In genomic region chr17:57838453-57838852, GRCh38 we compare ENCODE assay signal across 23 cellular contexts. TPM values are rescaled to one million over a fixed set of nuclear protein-coding genes. Genes with fewer than 3 reads are reported as not detected.
DNase-seq lines count a peak whose midpoint lies in the region; ATAC-seq and TF ChIP-seq lines count a peak whose summit lies in the region.
"Had no signal": no experiment of that assay in that cellular context is flagged by ENCODE, and none has a peak within 500 bp of the region (broad histone marks: within the 10 kb centered on the region; RNA-seq: fewer than 3 reads in every experiment).

No MANE protein-coding gene starts in this region.

- WGBS in liver = 36% methylated on average over 4 of the region's 4 CpGs
- WGBS in stomach, 5 donors = 26 to 71% (median 38%) methylated on average over 4 of the region's 4 CpGs

- H3K4me1 ChIP-seq in cardiac muscle cell (ENCODE audit: low read depth) (no peaks in the 10 kb centered on the region), liver (ENCODE audit: control insufficient read depth in 4 of 4, insufficient read depth in 4 of 4, low read length in 3 of 4) (peaks cover 0 to 10% (median 9%) of the 10 kb centered on the region in 4 donors), stomach (peaks cover 3 to 74% (median 46%) of the 10 kb centered on the region in 4 donors)

- no peak for TF ChIP-seq CTCF in cardiac muscle cell (IDR thresholded peaks at IDR 0.05; ENCODE audit: low read depth, low read length)
- TF ChIP-seq CTCF in WTC11 (IDR thresholded peaks at IDR 0.05) = no peak
- no peak for TF ChIP-seq CTCF in liver (IDR thresholded peaks at IDR 0.05; ENCODE audit: low read depth, low read length, missing input control)
- TF ChIP-seq CTCF in stomach (IDR thresholded peaks at IDR 0.05) = no peak

- no peak for ATAC-seq in left ventricle myocardium superior
- ATAC-seq in WTC11 = no peak
- ATAC-seq in GM18520 (IDR thresholded peaks at IDR 0.05; ENCODE audit: unreplicated experiment) = no peak
- ATAC-seq: CD8-positive, alpha-beta T cell; GM12878 had no signal

- no peak overlapping the region for H3K27ac Mint-ChIP-seq in WTC11
- H3K27ac Mint-ChIP-seq: CD8-positive, alpha-beta T cell had no signal

- intact Hi-C loops in left ventricle myocardium superior (cut with micrococcal nuclease) (loop anchor here (10.0 kb wide), 1 partner anchor 244 kb away; no protein-coding TSS in a partner anchor), stomach (cut with DNase I; ENCODE audit: low total_unique reads) (no loop called here)

- H3K4me1 Mint-ChIP-seq in WTC11 = peaks cover 7% of the 10 kb centered on the region

- H3K27me3 ChIP-seq in cardiac muscle cell (no peaks in the 10 kb centered on the region), liver (ENCODE audit: control insufficient read depth in 4 of 4, insufficient read depth in 4 of 4, low read length in 3 of 4) (no peaks in the 10 kb centered on the region), stomach (no peaks in the 10 kb centered on the region)

- TF ChIP-seq EP300 in stomach (IDR thresholded peaks at IDR 0.05) = no peak

- peaks cover 22% of the 10 kb centered on the region for H3K36me3 Mint-ChIP-seq in WTC11

- H3K27ac ChIP-seq in cardiac muscle cell (peak overlapping the region; percentile 79), liver (ENCODE audit: low read depth in 1 of 2, low read length in 2 of 2) (no peak overlapping the region), stomach (peak overlapping the region in 4 of 5 donors; percentile 9 to 74 (median 66))
- H3K27ac ChIP-seq: 22Rv1, RWPE1 had no signal

- POLR2A ChIA-PET in WTC11 (lab: Charles Lee) = no interaction called here

- CTCF ChIA-PET in WTC11 (lab: Charles Lee) = no interaction called here

- H3K27me3 Mint-ChIP-seq in WTC11 (ENCODE audit: low read depth) = no peaks in the 10 kb centered on the region

- no peak overlapping the region for H3K9ac ChIP-seq in liver (ENCODE audit: low read depth in 1 of 2, low read length in 2 of 2)

- H3K9me3 ChIP-seq in cardiac muscle cell (ENCODE audit: low read depth) (no peaks in the 10 kb centered on the region), liver (ENCODE audit: control insufficient read depth in 4 of 4, low read length in 3 of 4) (no peaks in the 10 kb centered on the region), stomach (no peaks in the 10 kb centered on the region)

- H3K36me3 ChIP-seq in cardiac muscle cell (peaks cover 4% of the 10 kb centered on the region), liver (ENCODE audit: control insufficient read depth in 4 of 4, insufficient read depth in 3 of 4, low read depth in 1 of 4, low read length in 3 of 4) (peaks cover 2 to 24% (median 15%) of the 10 kb centered on the region in 4 donors), stomach (peaks cover 17 to 47% (median 41%) of the 10 kb centered on the region in 4 donors)

- no peak overlapping the region for H3K4me3 Mint-ChIP-seq in WTC11
- H3K4me3 Mint-ChIP-seq: CD8-positive, alpha-beta T cell had no signal

- TF ChIP-seq POLR2A in stomach (IDR thresholded peaks at IDR 0.05) = no peak

- H3K4me3 ChIP-seq in cardiac muscle cell = no peak overlapping the region
- no peak overlapping the region for H3K4me3 ChIP-seq in liver (ENCODE audit: low read depth in 1 of 3, low read length in 3 of 3)
- no peak overlapping the region for H3K4me3 ChIP-seq in stomach
- H3K4me3 ChIP-seq: GM12878 had no signal

- H3K9me3 Mint-ChIP-seq in WTC11 = no peaks in the 10 kb centered on the region
- H3K9me3 Mint-ChIP-seq: CD8-positive, alpha-beta T cell had no signal

- DNase-seq in cardiac muscle cell (ENCODE audit: low read depth in 1 of 2, low spot score in 1 of 2) = no peak
- no peak for DNase-seq in left ventricle myocardium superior
- no peak for DNase-seq in WTC11 (ENCODE audit: low spot score)
- DNase-seq in stomach = no peak
- DNase-seq in activated naive CD4-positive, alpha-beta T cell treated with Interleukin-2 at 50 U/mL for 16 hours = no peak
- DNase-seq in AG08395 (ENCODE audit: low spot score) = no peak
- DNase-seq: ACHN; C1 segment of cervical spinal cord; CD8-positive, alpha-beta T cell; DND-41; H7; KBM-7; NCI-H1092 treated with DMSO at 0.1 percent for 48 hours; NCI-H146; NCI-H2029; NCI-H2227 treated with DMSO at 0.1 percent for 48 hours; NCI-H510A treated with DMSO at 0.1 percent for 48 hours; NCI-H748 treated with DMSO at 0.1 percent for 48 hours had no signal

- TF ChIP-seq RAD21 in liver (IDR thresholded peaks at IDR 0.05) = peak in 1 of 2 donors; percentile 14

TF ChIP-seq in WTC11, 78 proteins besides CTCF, POLR2A, EP300 and RAD21:
- 0 out of 2 replicates have a peak, but pooled peaks have one; percentile 46 for TF ChIP-seq GABPB1 (CRISPR knock-in tag; IDR thresholded peaks at IDR 0.05)
- TF ChIP-seq, protein P1, sequence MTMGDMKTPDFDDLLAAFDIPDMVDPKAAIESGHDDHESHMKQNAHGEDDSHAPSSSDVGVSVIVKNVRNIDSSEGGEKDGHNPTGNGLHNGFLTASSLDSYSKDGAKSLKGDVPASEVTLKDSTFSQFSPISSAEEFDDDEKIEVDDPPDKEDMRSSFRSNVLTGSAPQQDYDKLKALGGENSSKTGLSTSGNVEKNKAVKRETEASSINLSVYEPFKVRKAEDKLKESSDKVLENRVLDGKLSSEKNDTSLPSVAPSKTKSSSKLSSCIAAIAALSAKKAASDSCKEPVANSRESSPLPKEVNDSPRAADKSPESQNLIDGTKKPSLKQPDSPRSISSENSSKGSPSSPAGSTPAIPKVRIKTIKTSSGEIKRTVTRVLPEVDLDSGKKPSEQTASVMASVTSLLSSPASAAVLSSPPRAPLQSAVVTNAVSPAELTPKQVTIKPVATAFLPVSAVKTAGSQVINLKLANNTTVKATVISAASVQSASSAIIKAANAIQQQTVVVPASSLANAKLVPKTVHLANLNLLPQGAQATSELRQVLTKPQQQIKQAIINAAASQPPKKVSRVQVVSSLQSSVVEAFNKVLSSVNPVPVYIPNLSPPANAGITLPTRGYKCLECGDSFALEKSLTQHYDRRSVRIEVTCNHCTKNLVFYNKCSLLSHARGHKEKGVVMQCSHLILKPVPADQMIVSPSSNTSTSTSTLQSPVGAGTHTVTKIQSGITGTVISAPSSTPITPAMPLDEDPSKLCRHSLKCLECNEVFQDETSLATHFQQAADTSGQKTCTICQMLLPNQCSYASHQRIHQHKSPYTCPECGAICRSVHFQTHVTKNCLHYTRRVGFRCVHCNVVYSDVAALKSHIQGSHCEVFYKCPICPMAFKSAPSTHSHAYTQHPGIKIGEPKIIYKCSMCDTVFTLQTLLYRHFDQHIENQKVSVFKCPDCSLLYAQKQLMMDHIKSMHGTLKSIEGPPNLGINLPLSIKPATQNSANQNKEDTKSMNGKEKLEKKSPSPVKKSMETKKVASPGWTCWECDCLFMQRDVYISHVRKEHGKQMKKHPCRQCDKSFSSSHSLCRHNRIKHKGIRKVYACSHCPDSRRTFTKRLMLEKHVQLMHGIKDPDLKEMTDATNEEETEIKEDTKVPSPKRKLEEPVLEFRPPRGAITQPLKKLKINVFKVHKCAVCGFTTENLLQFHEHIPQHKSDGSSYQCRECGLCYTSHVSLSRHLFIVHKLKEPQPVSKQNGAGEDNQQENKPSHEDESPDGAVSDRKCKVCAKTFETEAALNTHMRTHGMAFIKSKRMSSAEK (CRISPR knock-in tag; IDR thresholded peaks at IDR 0.05; ENCODE audit: borderline replicate concordance) = no peak

TF ChIP-seq in liver, 16 proteins besides CTCF, POLR2A, EP300 and RAD21 (continues in another document):
- TF ChIP-seq HNF4A (conservative IDR thresholded peaks at IDR 0.05) = peak; percentile 84 to 88
- TF ChIP-seq TAF1 (conservative IDR thresholded peaks at IDR 0.05) = no peak
- peak; percentile 69 for TF ChIP-seq HNF4G (IDR thresholded peaks at IDR 0.05)
- peak; percentile 65 for TF ChIP-seq SP1 (IDR thresholded peaks at IDR 0.05)
- peak; percentile 35 to 67 for TF ChIP-seq JUND (IDR thresholded peaks at IDR 0.05)
- TF ChIP-seq REST (IDR thresholded peaks at IDR 0.05) = no peak
- TF ChIP-seq FOXA1 (IDR thresholded peaks at IDR 0.05) = peak; percentile 13
- TF ChIP-seq MAX (IDR thresholded peaks at IDR 0.05) = peak; percentile 93
- TF ChIP-seq YY1 (IDR thresholded peaks at IDR 0.05) = peak; percentile 83
- TF ChIP-seq FOXA2 (IDR thresholded peaks at IDR 0.05) = peak; percentile 41

RNA-seq across cellular contexts. Expression of gene MRPS23, which starts 11.4 kb away (rescaled TPM):
- 24.4 and 34.5 TPM in 2 replicates for total RNA-seq in cardiac muscle cell
- 62.7 and 87.9 TPM in 2 replicates for polyA plus RNA-seq in cardiac muscle cell
- 86.3 TPM for total RNA-seq in left ventricle myocardium superior
- 57.9 to 65.3 TPM (median 58.1 TPM) in 3 replicates for total RNA-seq in WTC11 (2021)
- 10 to 100 TPM in 1 of 2 donors, 1 to 10 TPM in 1; 9.8 to 13.7 TPM for total RNA-seq in liver
- 10 to 100 TPM; 20.1 to 24.3 TPM for polyA plus RNA-seq in liver
- total RNA-seq in stomach = 10 to 100 TPM in 4 of 5 donors, not detected in 1; 12.6 to 26.8 (median 16.8) TPM
- 10 to 100 TPM; 25.1 to 43.3 (median 34.2) TPM for polyA plus RNA-seq in stomach

Comparison
In these comparisons a context has a peak if more than half of its experiments do, and no peak if none do; other contexts are left out.
1. H3K27ac ChIP-seq: peak in cardiac muscle cell (single experiment) and stomach (4 of 5); none in liver (0 of 2).